In the genomic region with DNA sequence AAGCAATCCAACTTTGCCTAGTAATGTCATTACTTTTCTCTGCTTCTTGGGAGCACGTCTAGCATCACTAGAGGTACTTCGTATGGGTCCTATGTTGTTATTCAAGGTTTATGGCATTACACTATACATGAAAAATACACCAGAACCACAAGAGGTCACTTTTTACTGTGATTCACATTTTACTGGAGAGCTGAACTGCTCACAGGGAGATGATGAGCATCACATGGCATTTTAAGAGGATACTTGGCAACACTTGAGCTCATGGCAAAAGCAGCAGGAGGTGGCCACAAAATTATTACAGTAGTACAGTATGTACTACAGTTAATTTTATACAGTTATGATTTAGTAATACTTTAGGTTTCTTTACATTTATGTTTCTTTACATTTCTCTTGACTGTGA, we compare ENCODE assay signal across 1 cellular context.
TF ChIP-seq lines count a peak whose summit lies in the region.

No MANE protein-coding gene starts in this region.

TF ChIP-seq in neural cell, 6 proteins besides CTCF, POLR2A, EP300 and RAD21 (continued from another document):
- TF ChIP-seq REST (IDR thresholded peaks at IDR 0.05; ENCODE audit: borderline replicate concordance), result no peak
